ENCODE assay signal across 16 cellular contexts in the genomic region with DNA sequence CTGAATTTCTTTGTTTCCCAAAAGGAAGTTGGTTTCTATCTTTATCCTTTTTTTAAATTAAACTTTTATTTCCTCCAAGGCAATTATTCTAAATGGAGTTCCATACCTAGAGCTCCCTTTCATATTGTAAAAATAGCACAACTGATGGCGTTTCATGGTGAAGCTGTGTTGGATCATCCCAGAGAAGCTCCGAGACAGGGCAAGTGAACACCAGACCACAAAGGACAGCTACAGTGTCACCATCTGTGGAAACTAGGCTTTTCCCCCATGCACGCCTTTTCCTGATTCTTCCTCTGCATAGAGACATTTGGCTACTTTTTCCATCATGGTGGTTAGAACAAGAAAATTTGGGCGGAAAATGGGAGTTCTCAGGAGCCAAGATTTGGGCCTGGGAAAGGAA. TPM values are rescaled to one million over a fixed set of nuclear protein-coding genes. Genes with fewer than 3 reads are reported as not detected.
A peak's percentile ranks its signal among the peaks of the same experiment; 100 is the strongest.
DNase-seq lines count a peak whose midpoint lies in the region; ATAC-seq and TF ChIP-seq lines count a peak whose summit lies in the region.
"Had no signal": no experiment of that assay in that cellular context is flagged by ENCODE, and none has a peak within 500 bp of the region (broad histone marks: within the 10 kb centered on the region; RNA-seq: fewer than 3 reads in every experiment).

No MANE protein-coding gene starts in this region.

- H3K27ac Mint-ChIP-seq in activated T-cell treated with anti-CD3 and anti-CD28 coated beads, Interleukin-2, amount 50 U/mL, for 24 hours: peak overlapping the region; percentile 41
- H3K27ac Mint-ChIP-seq in stimulated activated memory B cell treated with anti-CD40 and anti-IgM and Interleukin-4, amounts not matched to agents 10 μg/mL and 1 μg/mL and 100 μg/mL, for 72 hours: peak overlapping the region; percentile 97
- H3K27ac Mint-ChIP-seq: activated CD4-positive, alpha-beta memory T cell treated with anti-CD3 and anti-CD28 coated beads, Interleukin-2, amount 10 ng/mL, durations not matched to agents 7 days and 5 days had no signal

- BruUV-seq in Panc1 (replicated peaks; lab: Mats Ljungman, UMichigan): no TSS peak

- no peaks in the 10 kb centered on the region; the same call in 1 of the 2 replicates for H3K36me3 ChIP-seq in Panc1 (ENCODE audit: control insufficient read depth, insufficient read depth, low read length)

- intact Hi-C loops in Panc1 (cut with micrococcal nuclease; ENCODE audit: unreplicated experiment): no loop called here
- intact Hi-C loops in right cardiac atrium (cut with DNase I): no loop called here

- no peak overlapping the region for H3K4me3 Mint-ChIP-seq in activated T-cell treated with anti-CD3 and anti-CD28 coated beads, Interleukin-2, amount 50 U/mL, for 24 hours
- H3K4me3 Mint-ChIP-seq in stimulated activated memory B cell treated with anti-CD40 and anti-IgM and Interleukin-4, amounts not matched to agents 10 μg/mL and 1 μg/mL and 100 μg/mL, for 72 hours: no peak overlapping the region
- H3K4me3 Mint-ChIP-seq: activated CD4-positive, alpha-beta memory T cell treated with anti-CD3 and anti-CD28 coated beads, Interleukin-2, amount 10 ng/mL, durations not matched to agents 7 days and 5 days had no signal

- H3K4me3 ChIP-seq in Panc1 (ENCODE audit: low read depth in 2 of 2, low read length in 2 of 2) (no peak overlapping the region), right cardiac atrium (ENCODE audit: low read length) (no peak overlapping the region)
- H3K4me3 ChIP-seq: A549, left lung had no signal

- DNase-seq in activated T-cell treated with anti-CD3 and anti-CD28 coated beads, Interleukin-2, amount 50 U/mL, for 24 hours: no peak
- no peak for DNase-seq in activated T-cell treated with anti-CD3 and anti-CD28 coated beads, Interleukin-2, amount 50 U/mL, for 1 hour
- DNase-seq in Panc1 (ENCODE audit: low read depth, low spot score): no peak
- no peak for DNase-seq in right cardiac atrium
- no peak for DNase-seq in substantia nigra (lab: John Stamatoyannopoulos, UW)
- DNase-seq: KG1, NCI-H774 had no signal

- TF ChIP-seq CTCF in Panc1 (IDR thresholded peaks at IDR 0.05): no peak

- WGBS in right cardiac atrium: 85% methylated on average over 4 of the region's 4 CpGs

- in situ Hi-C loops in Panc1 (cut with HindIII; ENCODE audit: low pct_unique_long_range_greater_than_20kb, low sequenced_read_pairs): no loop called here

- H3K36me3 Mint-ChIP-seq in activated T-cell treated with anti-CD3 and anti-CD28 coated beads, Interleukin-2, amount 50 U/mL, for 24 hours (ENCODE audit: low read depth): peaks cover 88% of the 10 kb centered on the region
- peaks cover 61% of the 10 kb centered on the region for H3K36me3 Mint-ChIP-seq in stimulated activated memory B cell treated with anti-CD40 and anti-IgM and Interleukin-4, amounts not matched to agents 10 μg/mL and 1 μg/mL and 100 μg/mL, for 72 hours

- POLR2A ChIA-PET in Panc1 (lab: Charles Lee): interaction anchor here (0.6 to 0.7 kb wide), 2 partner anchors 13 to 647 kb away, joined by 3 read pairs; a partner anchor contains a TSS

- CTCF ChIA-PET in Panc1 (lab: Charles Lee): no interaction called here

- peaks cover 56% of the 10 kb centered on the region for H3K4me1 Mint-ChIP-seq in activated T-cell treated with anti-CD3 and anti-CD28 coated beads, Interleukin-2, amount 50 U/mL, for 24 hours (ENCODE audit: low read depth)
- peaks cover 45% of the 10 kb centered on the region for H3K4me1 Mint-ChIP-seq in stimulated activated memory B cell treated with anti-CD40 and anti-IgM and Interleukin-4, amounts not matched to agents 10 μg/mL and 1 μg/mL and 100 μg/mL, for 72 hours

- H3K4me1 ChIP-seq in Panc1 (ENCODE audit: control insufficient read depth, insufficient read depth, low read length) (0 out of 2 replicates have a peak, but pooled peaks cover 5% of the 10 kb centered on the region), right cardiac atrium (ENCODE audit: control insufficient read depth, insufficient read depth, low read length) (peaks cover 39% of the 10 kb centered on the region)

- no peaks in the 10 kb centered on the region for H3K9me3 ChIP-seq in Panc1 (ENCODE audit: control insufficient read depth, insufficient read depth, low read depth, low read length)
- no peaks in the 10 kb centered on the region for H3K9me3 ChIP-seq in right cardiac atrium (ENCODE audit: control insufficient read depth, low read length)
- H3K9me3 ChIP-seq: A549, left lung, Peyer's patch had no signal

- no peak for ATAC-seq in Panc1
- ATAC-seq in right cardiac atrium: no peak
- no peak for ATAC-seq in stimulated activated memory B cell treated with anti-CD40 and anti-IgM and Interleukin-4, amounts not matched to agents 10 μg/mL and 1 μg/mL and 100 μg/mL, for 72 hours
- no peak for ATAC-seq in HG02852 (IDR thresholded peaks at IDR 0.05; ENCODE audit: unreplicated experiment)
- ATAC-seq in HG02623 (IDR thresholded peaks at IDR 0.05; ENCODE audit: unreplicated experiment): no peak
- ATAC-seq: A549, SK-N-SH treated with all-trans-retinoic acid at 6 μM for 48 hours had no signal

- no peaks in the 10 kb centered on the region for H3K27me3 ChIP-seq in Panc1 (ENCODE audit: control insufficient read depth, insufficient read depth, low read length)
- H3K27me3 ChIP-seq in right cardiac atrium (ENCODE audit: control insufficient read depth, insufficient read depth): no peaks in the 10 kb centered on the region
- H3K27me3 ChIP-seq: left lung, Peyer's patch had no signal

- no peaks in the 10 kb centered on the region for H3K27me3 Mint-ChIP-seq in activated T-cell treated with anti-CD3 and anti-CD28 coated beads, Interleukin-2, amount 50 U/mL, for 24 hours
- no peaks in the 10 kb centered on the region for H3K27me3 Mint-ChIP-seq in stimulated activated memory B cell treated with anti-CD40 and anti-IgM and Interleukin-4, amounts not matched to agents 10 μg/mL and 1 μg/mL and 100 μg/mL, for 72 hours
- H3K27me3 Mint-ChIP-seq: activated CD4-positive, alpha-beta memory T cell treated with anti-CD3 and anti-CD28 coated beads, Interleukin-2, amount 10 ng/mL, durations not matched to agents 7 days and 5 days had no signal

- no peaks in the 10 kb centered on the region for H3K9me3 Mint-ChIP-seq in activated T-cell treated with anti-CD3 and anti-CD28 coated beads, Interleukin-2, amount 50 U/mL, for 24 hours
- H3K9me3 Mint-ChIP-seq in stimulated activated memory B cell treated with anti-CD40 and anti-IgM and Interleukin-4, amounts not matched to agents 10 μg/mL and 1 μg/mL and 100 μg/mL, for 72 hours: no peaks in the 10 kb centered on the region
- H3K9me3 Mint-ChIP-seq: activated CD4-positive, alpha-beta memory T cell treated with anti-CD3 and anti-CD28 coated beads, Interleukin-2, amount 10 ng/mL, durations not matched to agents 7 days and 5 days; activated T-helper 1 cell treated with anti-CD3 and anti-CD28 coated beads, Interleukin-12 subunit alpha, Interleukin-12 subunit beta, Interleukin-2, Interleukin-4 antibody, amounts not matched to agents 30 ng/mL and 10 ng/mL and 1 ng/mL, durations not matched to agents 14 hours and 24 hours and 36 hours had no signal

- H3K27ac ChIP-seq in Panc1 (ENCODE audit: low read length): peak overlapping the region; percentile 30
- peak overlapping the region; percentile 76 for H3K27ac ChIP-seq in right cardiac atrium (ENCODE audit: low read length)
- no peak overlapping the region for H3K27ac ChIP-seq in substantia nigra (ENCODE audit: low read depth, low read length, poor library complexity, severe bottlenecking)
- H3K27ac ChIP-seq: A549 had no signal

RNA-seq across cellular contexts. Expression of a gene that starts 12.7 kb away (rescaled TPM):
- total RNA-seq in Panc1 (2021; ENCODE audit: unreplicated experiment) (75.2 TPM), right cardiac atrium (10 to 100 TPM; 73.8 to 96.1 (median 76.6) TPM)
- polyA plus RNA-seq in Panc1 (2012; ENCODE audit: insufficient read length): 94.6 TPM
- polyA plus RNA-seq in right cardiac atrium: 43.1 TPM

RNA-seq across cellular contexts. Expression of a gene that starts 48.4 kb away (rescaled TPM):
- 41.0 TPM for total RNA-seq in Panc1 (2021; ENCODE audit: unreplicated experiment)
- 45.7 TPM for polyA plus RNA-seq in Panc1 (2012; ENCODE audit: insufficient read length)
- total RNA-seq in right cardiac atrium: 10 to 100 TPM; 10.1 to 15.5 (median 14.2) TPM
- polyA plus RNA-seq in right cardiac atrium: 11.6 TPM

RNA-seq across cellular contexts. Expression of a gene that starts 48.7 kb away (rescaled TPM):
- total RNA-seq in Panc1 (2021; ENCODE audit: unreplicated experiment) (101 TPM), right cardiac atrium (10 to 100 TPM; 27.5 to 36.1 (median 31.3) TPM)
- 156 TPM for polyA plus RNA-seq in Panc1 (2012; ENCODE audit: insufficient read length)
- polyA plus RNA-seq in right cardiac atrium: 17.2 TPM
